28 cellular contexts compared by ENCODE assay signal in genomic region chr1:54894271-54894670, GRCh38.
"Had no signal": no experiment of that assay in that cellular context is flagged by ENCODE, and none has a peak within 500 bp of the region (broad histone marks: within the 10 kb centered on the region; RNA-seq: fewer than 3 reads in every experiment).

No MANE protein-coding gene starts in this region.

- H3K4me3 Mint-ChIP-seq: activated CD8-positive, alpha-beta T cell treated with anti-CD3 and anti-CD28 coated beads for 36 hours; activated naive CD8-positive, alpha-beta T cell; activated T-cell treated with anti-CD3 and anti-CD28 coated beads, Interleukin-2, amount 50 U/mL, for 4 hours; endodermal cell; immature natural killer cell; naive thymus-derived CD4-positive, alpha-beta T cell; neural crest cell; T-helper 17 cell had no signal

- H3K4me1 ChIP-seq: heart left ventricle, pancreas, psoas muscle, right atrium auricular region, testis, transverse colon had no signal

- DNase-seq: activated CD4-positive, alpha-beta T cell treated with anti-CD3 and anti-CD28 coated beads, Interleukin-2, amount 50 U/mL, for 1 hour; activated CD4-positive, CD25-positive, alpha-beta regulatory T cell treated with anti-CD3 and anti-CD28 coated beads, Interleukin-2, amount 50 U/mL, for 72 hours; activated CD8-positive, alpha-beta T cell treated with anti-CD3 and anti-CD28 coated beads for 36 hours; activated T-cell treated with anti-CD3 and anti-CD28 coated beads, Interleukin-2, amount 50 U/mL, for 4 hours; amygdala; caudate nucleus; endodermal cell; heart left ventricle; hypothalamus; immature natural killer cell; kidney; midbrain; naive thymus-derived CD4-positive, alpha-beta T cell; nucleus accumbens; pancreas; psoas muscle; stimulated activated CD4-positive, alpha-beta T cell treated with anti-CD3 and anti-CD28 coated beads, Interleukin-15, amount 100 ng/mL, for 24 hours; stimulated activated CD4-positive, alpha-beta T cell treated with anti-CD3 and anti-CD28 coated beads, Interleukin-2, amount 100 ng/mL, for 24 hours; stimulated activated naive CD4-positive, alpha-beta T cell treated with Interleukin-2 at 50 U/mL for 16 hours; T-helper 17 cell; T1000; testis; transverse colon had no signal

- H3K36me3 ChIP-seq: heart left ventricle, pancreas, right atrium auricular region, transverse colon had no signal

- H3K4me3 ChIP-seq: heart left ventricle, pancreas, psoas muscle, right atrium auricular region, testis, transverse colon had no signal

- FAIRE-seq: kidney, pancreas had no signal

- H3K27me3 ChIP-seq: pancreas, right atrium auricular region, testis, transverse colon had no signal

- ATAC-seq: activated CD8-positive, alpha-beta T cell treated with anti-CD3 and anti-CD28 coated beads for 36 hours; activated T-cell treated with anti-CD3 and anti-CD28 coated beads, Interleukin-2, amount 50 U/mL, for 4 hours; esophagus mucosa; heart left ventricle; naive thymus-derived CD4-positive, alpha-beta T cell; pancreas; psoas muscle; T-helper 17 cell had no signal

- H3K9me3 ChIP-seq: heart left ventricle, pancreas, psoas muscle, right atrium auricular region, testis, transverse colon had no signal

- H3K9me3 Mint-ChIP-seq: activated CD8-positive, alpha-beta T cell treated with anti-CD3 and anti-CD28 coated beads for 36 hours; activated T-cell treated with anti-CD3 and anti-CD28 coated beads, Interleukin-2, amount 50 U/mL, for 4 hours; activated T-helper 2 cell treated with anti-CD3 and anti-CD28 coated beads, Interferon-gamma antibody, Interleukin-2, Interleukin-4, amounts not matched to agents 10 μg/mL and 5 μg/mL and 100 μg/mL, durations not matched to agents 14 hours and 24 hours and 36 hours; endodermal cell; immature natural killer cell; naive thymus-derived CD4-positive, alpha-beta T cell; neural crest cell had no signal

- H3K27ac Mint-ChIP-seq: activated CD8-positive, alpha-beta T cell treated with anti-CD3 and anti-CD28 coated beads for 36 hours; activated naive CD8-positive, alpha-beta T cell; activated T-helper 2 cell treated with anti-CD3 and anti-CD28 coated beads, Interferon-gamma antibody, Interleukin-2, Interleukin-4, amounts not matched to agents 10 μg/mL and 5 μg/mL and 100 μg/mL, durations not matched to agents 14 hours and 24 hours and 36 hours; endodermal cell; immature natural killer cell; naive thymus-derived CD4-positive, alpha-beta T cell; T-helper 17 cell had no signal

- H3K4me1 Mint-ChIP-seq: immature natural killer cell; naive thymus-derived CD4-positive, alpha-beta T cell; T-helper 17 cell had no signal

- H3K27ac ChIP-seq: heart left ventricle, pancreas, psoas muscle, right atrium auricular region, testis, transverse colon had no signal

- H3K36me3 Mint-ChIP-seq: activated naive CD8-positive, alpha-beta T cell; immature natural killer cell; naive thymus-derived CD4-positive, alpha-beta T cell had no signal
